In genomic region chr6:16712931-16713484, GRCh38 we compare ENCODE assay signal across 8 cellular contexts. TPM values are rescaled to one million over a fixed set of nuclear protein-coding genes. Genes with fewer than 3 reads are reported as not detected.
DNase-seq lines count a peak whose midpoint lies in the region; ATAC-seq and TF ChIP-seq lines count a peak whose summit lies in the region.

No MANE protein-coding gene starts in this region.

- intact Hi-C loops in transverse colon (cut with DNase I; ENCODE audit: low total_unique reads), result no loop called here

- H3K27ac ChIP-seq in SK-N-MC (peak overlapping the region; percentile 49; the same call in 1 of the 2 replicates), mesendoderm (ENCODE audit: low read depth, low read length) (no peak overlapping the region), transverse colon (peak overlapping the region; percentile 75 to 82 (median 80))

- H3K9ac ChIP-seq in SK-N-MC (ENCODE audit: insufficient read length) (no peak overlapping the region), mesendoderm (ENCODE audit: low read length) (no peak overlapping the region)

- in situ Hi-C loops in transverse colon (cut with MboI; ENCODE audit: low pct_ligation_motif_present in 1 of 4, low pct_unique_long_range_greater_than_20kb in 1 of 4, low sequenced_read_pairs in 3 of 4), result no loop called here

- H3K4me2 ChIP-seq in mesendoderm (ENCODE audit: low read length), result no peak overlapping the region

- H3K4me1 ChIP-seq in mesendoderm (ENCODE audit: control insufficient read depth, low read depth, low read length) (no peaks in the 10 kb centered on the region), transverse colon (peaks cover 0 to 34% (median 10%) of the 10 kb centered on the region in 4 donors)

- H3K36me3 ChIP-seq in SK-N-MC (ENCODE audit: insufficient read depth, low read length) (no peaks in the 10 kb centered on the region), mesendoderm (ENCODE audit: control insufficient read depth, insufficient read depth, low read length) (no peaks in the 10 kb centered on the region), transverse colon (no peaks in the 10 kb centered on the region)

- peak; percentile 61 for DNase-seq in activated naive CD4-positive, alpha-beta T cell treated with Interleukin-2 at 50 U/mL for 16 hours
- no peak for DNase-seq in activated naive CD4-positive, alpha-beta T cell treated with anti-CD3 and anti-CD28 coated beads, Interleukin-2, amount 50 U/mL, for 16 hours
- DNase-seq in SK-N-MC (ENCODE audit: low read depth, low spot score) (no peak), dedifferentiated amniotic fluid mesenchymal stem cell (ENCODE audit: extremely low spot score) (peak; percentile 93), mesendoderm (peak; percentile 51), transverse colon (peak; percentile 35), cerebellar nuclear complex (lab: John Stamatoyannopoulos, UW) (no peak)

- H3K56ac ChIP-seq in mesendoderm (ENCODE audit: low read length), result no peak overlapping the region

- no peak for TF ChIP-seq EP300 in transverse colon (IDR thresholded peaks at IDR 0.05; ENCODE audit: low read depth)

- H4K5ac ChIP-seq in mesendoderm (ENCODE audit: low read length), result no peak overlapping the region

- peak in 1 of 5 experiments; percentile 17 for TF ChIP-seq CTCF in transverse colon (IDR thresholded peaks at IDR 0.05)

- H3K27me3 ChIP-seq in mesendoderm (ENCODE audit: insufficient read depth, low read length, poor library complexity) (no peaks in the 10 kb centered on the region), transverse colon (no peaks in the 10 kb centered on the region)

- H3K79me2 ChIP-seq in mesendoderm (ENCODE audit: control insufficient read depth, insufficient read depth, low read length), result no peaks in the 10 kb centered on the region

- peak overlapping the region; percentile 32 for H3K4me3 ChIP-seq in SK-N-MC
- H3K4me3 ChIP-seq in mesendoderm (ENCODE audit: low read length), result no peak overlapping the region
- H3K4me3 ChIP-seq in transverse colon, result peak overlapping the region in 1 of 4 donors; percentile 13

- no peak overlapping the region for H2BK5ac ChIP-seq in mesendoderm (ENCODE audit: low read length)

- no peaks in the 10 kb centered on the region for H3K79me1 ChIP-seq in mesendoderm (ENCODE audit: low read length)

- no peak overlapping the region for H3K23ac ChIP-seq in mesendoderm (ENCODE audit: low read length)

- no peak overlapping the region for H4K8ac ChIP-seq in mesendoderm (ENCODE audit: low read depth, low read length)

- no peak for TF ChIP-seq POLR2A in transverse colon (IDR thresholded peaks at IDR 0.05)

- no peaks in the 10 kb centered on the region for H3K9me3 ChIP-seq in SK-N-MC (ENCODE audit: low read depth, low read length)
- no peaks in the 10 kb centered on the region for H3K9me3 ChIP-seq in transverse colon

- no CpG with 5 or more reads among the region's 7 CpGs for WGBS in mesendoderm (ENCODE audit: extremely low coverage, insufficient coverage, low lambda C conversion rate)
- WGBS in transverse colon (ENCODE audit: low coverage in 1 of 2), 2 donors, result 49 to 52% methylated on average over 6 to 7 of the region's 7 CpGs

- no peak overlapping the region for H2BK120ac ChIP-seq in mesendoderm (ENCODE audit: low read depth, low read length)

- peak; percentile 27 for ATAC-seq in HG03045 (IDR thresholded peaks at IDR 0.05; ENCODE audit: unreplicated experiment)

- no peak overlapping the region for H2AK5ac ChIP-seq in mesendoderm (ENCODE audit: low read length)

- no peak overlapping the region for H3K4ac ChIP-seq in mesendoderm (ENCODE audit: low read depth, low read length)

- H2BK15ac ChIP-seq in mesendoderm (replicated peaks; ENCODE audit: low read depth), result no peak overlapping the region

- no peak overlapping the region for H3K18ac ChIP-seq in mesendoderm (ENCODE audit: low read length)

RNA-seq across cellular contexts. Expression of gene ATXN1, which starts 48.3 kb away (rescaled TPM):
- polyA plus RNA-seq in mesendoderm (2013, experiment 1 of 2), result 3.7 TPM
- 3.7 TPM for polyA plus RNA-seq in mesendoderm (2013, experiment 2 of 2)
- total RNA-seq in transverse colon, result 100 to 1,000 TPM in 2 of 4 donors, 10 to 100 TPM in 2; 48.7 to 166 (median 105) TPM

Comparison
In these comparisons a context has a peak if more than half of its experiments do, and no peak if none do; other contexts are left out.
1. DNase-seq: peak in activated naive CD4-positive, alpha-beta T cell treated with Interleukin-2 at 50 U/mL for 16 hours (single experiment), dedifferentiated amniotic fluid mesenchymal stem cell (single experiment), mesendoderm (single experiment) and transverse colon (single experiment); none in activated naive CD4-positive, alpha-beta T cell treated with anti-CD3 and anti-CD28 coated beads, Interleukin-2, amount 50 U/mL, for 16 hours (single experiment), SK-N-MC (single experiment) and cerebellar nuclear complex (0 of 2).